ENCODE assay signal across 1 cellular context in genomic region chr21:37366488-37367300, GRCh38.
TF ChIP-seq lines count a peak whose summit lies in the region.

Gene DYRK1A, plus strand, starts transcription at chr21:37366773. Its CDS starts 53,602 bp downstream, at chr21:37420375.

TF ChIP-seq in H1, 55 proteins besides CTCF, POLR2A, EP300 and RAD21 (continued from another document):
- TF ChIP-seq GABPA (IDR thresholded peaks at IDR 0.05; ENCODE audit: borderline replicate concordance, insufficient read depth, low read length) (no peak), NRF1 (IDR thresholded peaks at IDR 0.05; ENCODE audit: low read depth, low read length) (no peak), ASH2L (IDR thresholded peaks at IDR 0.05; ENCODE audit: low read length) (peak; percentile 89), SP2 (IDR thresholded peaks at IDR 0.05; ENCODE audit: low read length) (no peak), CEBPB (IDR thresholded peaks at IDR 0.05; ENCODE audit: low read depth, low read length) (no peak), TAF7 (optimal IDR thresholded peaks at IDR 0.05; ENCODE audit: borderline replicate concordance, low read depth, low read length) (peak; percentile 76), CHD1 (IDR thresholded peaks at IDR 0.05; ENCODE audit: low read depth, low read length) (no peak), SIN3A (conservative IDR thresholded peaks at IDR 0.05 in 1 of 2, IDR thresholded peaks at IDR 0.05 in 1 of 2; ENCODE audit: low read depth in 1 of 2, low read length in 2 of 2) (0 out of 4 replicates have a peak, but pooled peaks of 1 of the 2 experiments have one; percentile 31), RXRA (IDR thresholded peaks at IDR 0.05; ENCODE audit: insufficient read depth, low read depth, low read length) (no peak), SIRT6 (IDR thresholded peaks at IDR 0.05; ENCODE audit: low read length) (no peak), CHD7 (IDR thresholded peaks at IDR 0.05; ENCODE audit: insufficient replicate concordance, low read length) (no peak), CBX8 (IDR thresholded peaks at IDR 0.05; ENCODE audit: borderline replicate concordance, low read depth, low read length) (no peak), RBBP5 (IDR thresholded peaks at IDR 0.05; ENCODE audit: borderline replicate concordance, low read depth, low read length) (peak; percentile 79; the same call in 1 of the 2 replicates), FOSL1 (IDR thresholded peaks at IDR 0.05; ENCODE audit: insufficient read depth, low read depth, low read length) (no peak), RNF2 (IDR thresholded peaks at IDR 0.05; ENCODE audit: borderline replicate concordance, low read depth, low read length, missing control alignments, poor library complexity, severe bottlenecking) (no peak), CTBP2 (IDR thresholded peaks at IDR 0.05; ENCODE audit: borderline replicate concordance, insufficient read depth, insufficient read length, low read length) (no peak), ATF2 (IDR thresholded peaks at IDR 0.05; ENCODE audit: low read length) (no peak), TEAD4 (IDR thresholded peaks at IDR 0.05; ENCODE audit: low read depth, low read length) (no peak), SP1 (IDR thresholded peaks at IDR 0.05; ENCODE audit: low read depth, low read length) (peak; percentile 60; the same call in 1 of the 2 replicates), SRF (IDR thresholded peaks at IDR 0.05; ENCODE audit: low read depth, low read length) (no peak; the same call in 1 of the 2 replicates), GTF2F1 (IDR thresholded peaks at IDR 0.05; ENCODE audit: borderline replicate concordance, low read depth, low read length) (no peak; the same call in 1 of the 2 replicates), KDM1A (IDR thresholded peaks at IDR 0.05; ENCODE audit: borderline replicate concordance, low read length) (no peak), E2F6 (IDR thresholded peaks at IDR 0.05) (peak; percentile 16; the same call in 1 of the 2 replicates), EZH2 (IDR thresholded peaks at IDR 0.05; ENCODE audit: low read depth, low read length, severe bottlenecking) (no peak), RFX5 (IDR thresholded peaks at IDR 0.05; ENCODE audit: borderline replicate concordance, low read depth, low read length) (no peak), POLR2AphosphoS5 (IDR thresholded peaks at IDR 0.05; ENCODE audit: low read depth, low read length) (peak; percentile 89), POU5F1 (IDR thresholded peaks at IDR 0.05; ENCODE audit: low read depth, low read length) (no peak), CHD2 (IDR thresholded peaks at IDR 0.05; ENCODE audit: low read length) (peak; percentile 66)
- TF ChIP-seq, protein P1, sequence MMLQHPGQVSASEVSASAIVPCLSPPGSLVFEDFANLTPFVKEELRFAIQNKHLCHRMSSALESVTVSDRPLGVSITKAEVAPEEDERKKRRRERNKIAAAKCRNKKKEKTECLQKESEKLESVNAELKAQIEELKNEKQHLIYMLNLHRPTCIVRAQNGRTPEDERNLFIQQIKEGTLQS (IDR thresholded peaks at IDR 0.05; ENCODE audit: insufficient read depth, low read depth, low read length), result peak; percentile 94
- TF ChIP-seq, protein P2, sequence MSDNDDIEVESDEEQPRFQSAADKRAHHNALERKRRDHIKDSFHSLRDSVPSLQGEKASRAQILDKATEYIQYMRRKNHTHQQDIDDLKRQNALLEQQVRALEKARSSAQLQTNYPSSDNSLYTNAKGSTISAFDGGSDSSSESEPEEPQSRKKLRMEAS (IDR thresholded peaks at IDR 0.05), result peak; percentile 77
- TF ChIP-seq, protein P3, sequence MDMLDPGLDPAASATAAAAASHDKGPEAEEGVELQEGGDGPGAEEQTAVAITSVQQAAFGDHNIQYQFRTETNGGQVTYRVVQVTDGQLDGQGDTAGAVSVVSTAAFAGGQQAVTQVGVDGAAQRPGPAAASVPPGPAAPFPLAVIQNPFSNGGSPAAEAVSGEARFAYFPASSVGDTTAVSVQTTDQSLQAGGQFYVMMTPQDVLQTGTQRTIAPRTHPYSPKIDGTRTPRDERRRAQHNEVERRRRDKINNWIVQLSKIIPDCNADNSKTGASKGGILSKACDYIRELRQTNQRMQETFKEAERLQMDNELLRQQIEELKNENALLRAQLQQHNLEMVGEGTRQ (IDR thresholded peaks at IDR 0.05; ENCODE audit: low read length), result peak; percentile 97
